ENCODE assay signal across 8 cellular contexts in genomic region chr18:36066001-36066400, GRCh38. TPM values are rescaled to one million over a fixed set of nuclear protein-coding genes. Genes with fewer than 3 reads are reported as not detected.
DNase-seq lines count a peak whose midpoint lies in the region; TF ChIP-seq lines count a peak whose summit lies in the region.

No MANE protein-coding gene starts in this region.

- CTCF ChIA-PET in MCF 10A (lab: Yijun Ruan, JAX): interaction anchor here (0.6 to 1.2 kb wide), 6 partner anchors 9 to 702 kb away, joined by 3 to 6 read pairs (median 4); no protein-coding TSS in a partner anchor

- peaks cover 5% of the 10 kb centered on the region for H3K36me3 Mint-ChIP-seq in MCF 10A (ENCODE audit: insufficient read depth, unreplicated experiment)

- no peaks in the 10 kb centered on the region for H3K36me3 ChIP-seq in BE2C
- H3K36me3 ChIP-seq in HUES64 (ENCODE audit: insufficient read depth, low read length): peaks cover 5% of the 10 kb centered on the region
- H3K36me3 ChIP-seq in mucosa of stomach (ENCODE audit: control insufficient read depth, insufficient read depth, low read length): no peaks in the 10 kb centered on the region

- H3K9me3 ChIP-seq in BE2C: no peaks in the 10 kb centered on the region
- H3K9me3 ChIP-seq in HUES64 (ENCODE audit: insufficient read depth, low read depth, low read length): no peaks in the 10 kb centered on the region
- H3K9me3 ChIP-seq in mucosa of stomach (ENCODE audit: control insufficient read depth, low read length): no peaks in the 10 kb centered on the region

- H3K9ac ChIP-seq in HUES64 (ENCODE audit: low read depth, low read length) (peak overlapping the region; percentile 93), mucosa of stomach (ENCODE audit: low read length) (peak overlapping the region; percentile 87)

- TF ChIP-seq CTCF in BE2C (IDR thresholded peaks at IDR 0.05; ENCODE audit: low read depth, low read length) (no peak), MCF 10A (IDR thresholded peaks at IDR 0.05; ENCODE audit: unreplicated experiment) (no peak)

- BruUV-seq in MCF 10A (replicated peaks; lab: Mats Ljungman, UMichigan): no TSS peak

- peak overlapping the region; percentile 92 for H3K27ac Mint-ChIP-seq in MCF 10A (ENCODE audit: low read depth, unreplicated experiment)

- 58% methylated on average over 5 of the region's 5 CpGs for WGBS in HUES64

- no peaks in the 10 kb centered on the region for H3K9me3 Mint-ChIP-seq in MCF 10A (ENCODE audit: unreplicated experiment)

- intact Hi-C loops in MCF 10A (cut with micrococcal nuclease): no loop called here

- H3K4me1 Mint-ChIP-seq in MCF 10A (ENCODE audit: insufficient read depth, unreplicated experiment): peaks cover 12% of the 10 kb centered on the region

- POLR2A ChIA-PET in MCF 10A (lab: Yijun Ruan, JAX): interaction anchor here (0.6 to 3.7 kb wide), 12 partner anchors 8 to 180 kb away, joined by 3 to 44 read pairs (median 4); partner anchors contain the start of genes ELP2 and SLC39A6

- H3K27me3 ChIP-seq in BE2C (no peaks in the 10 kb centered on the region), HUES64 (ENCODE audit: insufficient read depth, low read length) (no peaks in the 10 kb centered on the region), mucosa of stomach (ENCODE audit: control insufficient read depth, insufficient read depth, low read length) (no peaks in the 10 kb centered on the region)

- H3K4me3 ChIP-seq in BE2C (ENCODE audit: low read depth, low read length) (peak overlapping the region; percentile 73), HUES64 (ENCODE audit: low read length) (peak overlapping the region; percentile 98), mucosa of stomach (ENCODE audit: low read length) (no peak overlapping the region)

- no peak overlapping the region for H3K27ac ChIP-seq in HUES64 (ENCODE audit: low read depth, low read length)

- no peaks in the 10 kb centered on the region for H3K4me1 ChIP-seq in BE2C
- peaks cover 21% of the 10 kb centered on the region; the same call in 1 of the 2 replicates for H3K4me1 ChIP-seq in HUES64 (ENCODE audit: insufficient read depth, low read length)
- H3K4me1 ChIP-seq in mucosa of stomach (ENCODE audit: control insufficient read depth, insufficient read depth, low read length): peaks cover 14% of the 10 kb centered on the region

- no peaks in the 10 kb centered on the region for H3K27me3 Mint-ChIP-seq in MCF 10A (ENCODE audit: insufficient read depth, unreplicated experiment)

- DNase-seq in BE2C: no peak
- DNase-seq in MCF 10A (ENCODE audit: unreplicated experiment): peak; percentile 25
- DNase-seq in RPMI8226: no peak
- no peak for DNase-seq in HT-29 (ENCODE audit: low spot score)
- no peak for DNase-seq in NCI-H146 treated with DMSO at 0.1 percent for 48 hours (lab: John Stamatoyannopoulos, UW; ENCODE audit: unreplicated experiment)
- DNase-seq in retina: no peak

- H3K4me3 Mint-ChIP-seq in MCF 10A (ENCODE audit: unreplicated experiment): peak overlapping the region; percentile 91

RNA-seq across cellular contexts. Expression of gene RPRD1A, which starts 1.4 kb away (rescaled TPM):
- 65.0 TPM for polyA plus RNA-seq in BE2C (2012; ENCODE audit: insufficient read depth, insufficient read length, low read depth)
- polyA plus RNA-seq in HUES64 (2013, experiment 1 of 2): 63.4 TPM
- polyA plus RNA-seq in HUES64 (2013, experiment 2 of 2): 72.2 TPM
- total RNA-seq in MCF 10A (2022): 89.1 and 116 TPM in 2 replicates
- total RNA-seq in HT-29 (2014; rRNA removed; shearing (Covaris generic)): 33.9 and 35.3 TPM in 2 replicates
